In genomic region chr1:66980745-66981367, GRCh38 we compare ENCODE assay signal across 8 cellular contexts. TPM values are rescaled to one million over a fixed set of nuclear protein-coding genes. Genes with fewer than 3 reads are reported as not detected.
DNase-seq lines count a peak whose midpoint lies in the region; ATAC-seq and TF ChIP-seq lines count a peak whose summit lies in the region.

No MANE protein-coding gene starts in this region.

- no peak overlapping the region for H3K4me3 ChIP-seq in CD8-positive, alpha-beta memory T cell (ENCODE audit: low read length)

- H3K36me3 ChIP-seq in CD8-positive, alpha-beta memory T cell (ENCODE audit: insufficient read depth, low read length), result peaks cover 26% of the 10 kb centered on the region

- TF ChIP-seq CTCF in chondrocyte (IDR thresholded peaks at IDR 0.05), result no peak
- no peak for TF ChIP-seq CTCF in natural killer cell (IDR thresholded peaks at IDR 0.05)

- H3K9me3 Mint-ChIP-seq in CD8-positive, alpha-beta memory T cell, result no peaks in the 10 kb centered on the region
- no peaks in the 10 kb centered on the region for H3K9me3 Mint-ChIP-seq in chondrocyte (ENCODE audit: low read depth)
- no peaks in the 10 kb centered on the region for H3K9me3 Mint-ChIP-seq in natural killer cell

- intact Hi-C loops in natural killer cell (cut with micrococcal nuclease), result loop anchor here (5.0 kb wide), 1 partner anchor 49 kb away; no protein-coding TSS in a partner anchor

- POLR2A ChIA-PET in CD8-positive, alpha-beta memory T cell (lab: Charles Lee), result interaction anchor here (1.0 to 1.1 kb wide), 2 partner anchors 51 to 56 kb away, joined by 3 to 5 read pairs; partner anchors contain the start of genes DNAI4 and MIER1

- H3K27me3 Mint-ChIP-seq in CD8-positive, alpha-beta memory T cell, result no peaks in the 10 kb centered on the region
- no peaks in the 10 kb centered on the region for H3K27me3 Mint-ChIP-seq in chondrocyte (ENCODE audit: low read depth)
- H3K27me3 Mint-ChIP-seq in natural killer cell (ENCODE audit: low read depth in 2 of 2), result no peaks in the 10 kb centered on the region

- no peak for DNase-seq in CD8-positive, alpha-beta memory T cell
- DNase-seq in NCI-H1694 (lab: John Stamatoyannopoulos, UW) (peak; percentile 4), chondrocyte (ENCODE audit: low spot score) (no peak), natural killer cell (no peak), KBM-7 (no peak), RPMI8226 (no peak), HuH-7.5 (ENCODE audit: low spot score) (no peak), Ammon's horn (ENCODE audit: low spot score) (no peak)

- peaks cover 15% of the 10 kb centered on the region for H3K4me1 ChIP-seq in CD8-positive, alpha-beta memory T cell (ENCODE audit: insufficient read depth, low read length)

- no peak overlapping the region for H3K27ac ChIP-seq in CD8-positive, alpha-beta memory T cell (ENCODE audit: low read depth, low read length)

- peak overlapping the region; percentile 65 to 83 (median 74) for H3K4me3 Mint-ChIP-seq in CD8-positive, alpha-beta memory T cell
- H3K4me3 Mint-ChIP-seq in chondrocyte (ENCODE audit: unreplicated experiment) (no peak overlapping the region), natural killer cell (peak overlapping the region; percentile 62)

- CTCF ChIA-PET in CD8-positive, alpha-beta memory T cell (lab: Charles Lee), result interaction anchor here (0.6 to 1.2 kb wide), 3 partner anchors 15 to 170 kb away, joined by 3 read pairs; no protein-coding TSS in a partner anchor

- H3K27me3 ChIP-seq in CD8-positive, alpha-beta memory T cell (ENCODE audit: insufficient read depth, low read length, poor library complexity, severe bottlenecking), result no peaks in the 10 kb centered on the region

- H3K36me3 Mint-ChIP-seq in CD8-positive, alpha-beta memory T cell, result peaks cover 0 to 77% (median 14%) of the 10 kb centered on the region in 3 donors
- H3K36me3 Mint-ChIP-seq in chondrocyte (ENCODE audit: low read depth), result peaks cover 14% of the 10 kb centered on the region
- H3K36me3 Mint-ChIP-seq in natural killer cell, result peaks cover 17% of the 10 kb centered on the region

- ATAC-seq in natural killer cell, result no peak

- in situ Hi-C loops in KBM-7 (cut with MboI; ENCODE audit: low pct_unique_long_range_greater_than_20kb, low sequenced_read_pairs), result loop anchor here (25.0 kb wide), 1 partner anchor 219 kb away; the partner anchor contains the start of gene DYNLT5

- H3K9me3 ChIP-seq in CD8-positive, alpha-beta memory T cell (ENCODE audit: low read length), result no peaks in the 10 kb centered on the region

- H3K4me1 Mint-ChIP-seq in CD8-positive, alpha-beta memory T cell, result peaks cover 20 to 35% (median 26%) of the 10 kb centered on the region in 3 donors
- peaks cover 4% of the 10 kb centered on the region for H3K4me1 Mint-ChIP-seq in chondrocyte (ENCODE audit: low read depth)
- peaks cover 15 to 17% of the 10 kb centered on the region in 2 donors for H3K4me1 Mint-ChIP-seq in natural killer cell

- H3K27ac Mint-ChIP-seq in CD8-positive, alpha-beta memory T cell, result peak overlapping the region; percentile 54 to 94 (median 85)
- H3K27ac Mint-ChIP-seq in chondrocyte (ENCODE audit: unreplicated experiment), result peak overlapping the region; percentile 1
- H3K27ac Mint-ChIP-seq in natural killer cell, result peak overlapping the region; percentile 89 to 91

RNA-seq across cellular contexts. Expression of gene MIER1, which starts 56.1 kb away (rescaled TPM):
- 10 to 100 TPM; 53.1 to 55.3 TPM for total RNA-seq in CD8-positive, alpha-beta memory T cell
- polyA plus RNA-seq in CD8-positive, alpha-beta memory T cell, result 38.6 TPM
- total RNA-seq in chondrocyte (39.3 to 41.1 TPM (median 40.1 TPM) in 3 replicates), natural killer cell (10 to 100 TPM; 87.9 to 94.3 (median 93.2) TPM)

RNA-seq across cellular contexts. Expression of gene DNAI4, which starts 56.2 kb away (rescaled TPM):
- 1 to 10 TPM in 1 of 2 experiments, under 1 TPM in 1; 0.86 to 1.8 TPM for total RNA-seq in CD8-positive, alpha-beta memory T cell
- 0.77 TPM for polyA plus RNA-seq in CD8-positive, alpha-beta memory T cell
- 5.8 to 13.0 TPM (median 9.6 TPM) in 3 replicates for total RNA-seq in chondrocyte
- total RNA-seq in natural killer cell, result 1 to 10 TPM; 1.4 to 4.3 (median 2.2) TPM

Comparison
In these comparisons a context has a peak if more than half of its experiments do, and no peak if none do; other contexts are left out.
1. H3K27ac Mint-ChIP-seq: peak in every context shown above with its lines; median percentile 90 in natural killer cell; 85 in CD8-positive, alpha-beta memory T cell; 1 in chondrocyte.